8 cellular contexts compared by ENCODE assay signal in genomic region chr10:22319559-22320558, GRCh38. TPM values are rescaled to one million over a fixed set of nuclear protein-coding genes. Genes with fewer than 3 reads are reported as not detected.
DNase-seq lines count a peak whose midpoint lies in the region; ATAC-seq and TF ChIP-seq lines count a peak whose summit lies in the region.

No MANE protein-coding gene starts in this region.

- H3K4me1 ChIP-seq in HCT116 (ENCODE audit: control insufficient read depth in 1 of 2, insufficient read depth in 2 of 2, low read length in 2 of 2) (peaks cover 9 to 57% of the 10 kb centered on the region in 2 experiments; a peak in 3 of 4 replicates), liver (ENCODE audit: control insufficient read depth in 4 of 4, insufficient read depth in 4 of 4, low read length in 3 of 4) (peaks cover 11 to 59% (median 36%) of the 10 kb centered on the region in 4 donors), thymus (ENCODE audit: control insufficient read depth, insufficient read depth, low read length) (peaks cover 13% of the 10 kb centered on the region)

- no TSS peak for BruUV-seq in HCT116 (replicated peaks; lab: Mats Ljungman, UMichigan)

- ATAC-seq in HCT116 (no peak), sciatic nerve (no peak)
- no peak for ATAC-seq in activated naive CD8-positive, alpha-beta T cell treated with anti-CD3 and anti-CD28 coated beads, Interleukin-2, amount 50 U/mL, for 24 hours

- H3K9ac ChIP-seq in HCT116 (ENCODE audit: low read length) (peak overlapping the region; percentile 57), liver (ENCODE audit: low read depth in 1 of 2, low read length in 2 of 2) (peak overlapping the region; percentile 84 to 88)

- H4K20me1 ChIP-seq in HCT116 (ENCODE audit: insufficient read depth), result peaks cover 20% of the 10 kb centered on the region; the same call in 1 of the 2 replicates

- no peak overlapping the region for H3K27ac ChIP-seq in AG04450 (ENCODE audit: low read depth, low read length)
- peak overlapping the region; percentile 35; the same call in 1 of the 2 replicates for H3K27ac ChIP-seq in HCT116 (ENCODE audit: low read depth, low read length)
- H3K27ac ChIP-seq in liver (ENCODE audit: low read depth in 1 of 2, low read length in 2 of 2), result peak overlapping the region; percentile 63 to 83
- peak overlapping the region; percentile 79 for H3K27ac ChIP-seq in thymus (ENCODE audit: low read depth)

- H3K9me3 Mint-ChIP-seq in activated naive CD8-positive, alpha-beta T cell treated with anti-CD3 and anti-CD28 coated beads, Interleukin-2, amount 50 U/mL, for 24 hours, result no peaks in the 10 kb centered on the region

- H3K4me1 Mint-ChIP-seq in activated naive CD8-positive, alpha-beta T cell treated with anti-CD3 and anti-CD28 coated beads, Interleukin-2, amount 50 U/mL, for 24 hours, result peaks cover 67% of the 10 kb centered on the region

- H3K9me3 ChIP-seq in AG04450 (ENCODE audit: control insufficient read depth, insufficient read depth, low read length) (no peaks in the 10 kb centered on the region), HCT116 (ENCODE audit: control insufficient read depth in 1 of 2, insufficient read depth in 1 of 2, low read depth in 1 of 2, low read length in 2 of 2) (no peaks in the 10 kb centered on the region), liver (ENCODE audit: control insufficient read depth in 4 of 4, low read length in 3 of 4) (no peaks in the 10 kb centered on the region), thymus (ENCODE audit: control insufficient read depth) (no peaks in the 10 kb centered on the region)

- peaks cover 45% of the 10 kb centered on the region for H3K79me2 ChIP-seq in HCT116 (ENCODE audit: insufficient read depth, low read length)

- CTCF ChIA-PET in AG04450 (lab: Charles Lee), result no interaction called here
- CTCF ChIA-PET in HCT116 (lab: Charles Lee), result interaction anchor here (0.8 kb wide), 1 partner anchor 20 kb away, joined by 3 read pairs; no protein-coding TSS in a partner anchor

- WGBS in liver, result 26% methylated on average over 40 of the region's 40 CpGs
- 21% methylated on average over 40 of the region's 40 CpGs for WGBS in thymus

- H3K9me2 ChIP-seq in HCT116 (ENCODE audit: insufficient read depth), result no peaks in the 10 kb centered on the region

- H3K4me3 ChIP-seq in AG04450 (ENCODE audit: low read depth, low read length) (peak overlapping the region; percentile 56), HCT116 (replicated peaks in 1 of 2; ENCODE audit: low read depth in 1 of 2, low read length in 2 of 2) (peak overlapping the region; percentile 38 to 55), liver (ENCODE audit: low read depth in 1 of 3, low read length in 3 of 3) (peak overlapping the region; percentile 45 to 100 (median 54)), thymus (ENCODE audit: low read length) (peak overlapping the region; percentile 97)

- TF ChIP-seq CTCF in AG04450 (IDR thresholded peaks at IDR 0.05; ENCODE audit: low read depth, low read length) (no peak), HCT116 (IDR thresholded peaks at IDR 0.05 in 2 of 3, conservative IDR thresholded peaks at IDR 0.05 in 1 of 3; ENCODE audit: borderline replicate concordance in 1 of 3, insufficient read depth in 1 of 3, low read depth in 2 of 3, low read length in 2 of 3) (no peak), liver (IDR thresholded peaks at IDR 0.05; ENCODE audit: low read depth, low read length, missing input control) (no peak)

- H3K4me2 ChIP-seq in HCT116 (ENCODE audit: low read length), result peak overlapping the region; percentile 85

- peaks cover 39% of the 10 kb centered on the region for H3K27me3 Mint-ChIP-seq in activated naive CD8-positive, alpha-beta T cell treated with anti-CD3 and anti-CD28 coated beads, Interleukin-2, amount 50 U/mL, for 24 hours

- RAD21 ChIA-PET in HCT116 (lab: Charles Lee; ENCODE audit: low non-redundant PET in 1 of 2, low total read pairs in 2 of 2, uncharacterized antibody in 2 of 2, unreplicated experiment in 2 of 2), result no interaction called here

- peaks cover 15% of the 10 kb centered on the region for H3K36me3 Mint-ChIP-seq in activated naive CD8-positive, alpha-beta T cell treated with anti-CD3 and anti-CD28 coated beads, Interleukin-2, amount 50 U/mL, for 24 hours (ENCODE audit: low read depth)

- TF ChIP-seq POLR2A in HCT116 (IDR thresholded peaks at IDR 0.05; ENCODE audit: borderline replicate concordance, extremely low read depth, insufficient read depth, insufficient read length), result peak; percentile 8

- no peak for DNase-seq in AG04450 (ENCODE audit: low read depth, low spot score)
- no peak for DNase-seq in HCT116 (ENCODE audit: low read depth, low spot score)
- no peak for DNase-seq in activated naive CD8-positive, alpha-beta T cell treated with anti-CD3 and anti-CD28 coated beads, Interleukin-2, amount 50 U/mL, for 24 hours
- DNase-seq in OCI-M2 (lab: John Stamatoyannopoulos, UW; ENCODE audit: unreplicated experiment), result no peak
- no peak for DNase-seq in HuH-7 (ENCODE audit: low spot score)
- DNase-seq in sciatic nerve (ENCODE audit: low spot score), result no peak

- TF ChIP-seq RAD21 in HCT116 (IDR thresholded peaks at IDR 0.05; ENCODE audit: low read depth), result no peak
- TF ChIP-seq RAD21 in liver (IDR thresholded peaks at IDR 0.05), result no peak

- H3K27me3 ChIP-seq in AG04450 (ENCODE audit: control insufficient read depth, insufficient read depth, low read length) (peaks cover 17% of the 10 kb centered on the region), HCT116 (ENCODE audit: insufficient read depth, low read length) (peaks cover 25% of the 10 kb centered on the region), liver (ENCODE audit: control insufficient read depth in 4 of 4, insufficient read depth in 4 of 4, low read length in 3 of 4) (no peaks in the 10 kb centered on the region), thymus (ENCODE audit: control insufficient read depth, insufficient read depth) (peaks cover 51% of the 10 kb centered on the region)

- H3K36me3 ChIP-seq in HCT116 (ENCODE audit: control insufficient read depth in 1 of 2, insufficient read depth in 2 of 2, low read length in 2 of 2) (no peaks in the 10 kb centered on the region), liver (ENCODE audit: control insufficient read depth in 4 of 4, insufficient read depth in 3 of 4, low read depth in 1 of 4, low read length in 3 of 4) (no peaks in the 10 kb centered on the region), thymus (ENCODE audit: control insufficient read depth, insufficient read depth) (no peaks in the 10 kb centered on the region)

- POLR2A ChIA-PET in AG04450 (lab: Yijun Ruan, JAX), result no interaction called here
- POLR2A ChIA-PET in HCT116 (lab: Charles Lee), result no interaction called here

- no peak overlapping the region for H2AFZ ChIP-seq in HCT116 (ENCODE audit: low read depth, low read length, poor library complexity, severe bottlenecking)

- peak overlapping the region; percentile 88 for H3K4me3 Mint-ChIP-seq in activated naive CD8-positive, alpha-beta T cell treated with anti-CD3 and anti-CD28 coated beads, Interleukin-2, amount 50 U/mL, for 24 hours

- intact Hi-C loops in HCT116 (cut with micrococcal nuclease) (loop anchor here (2.0 to 5.0 kb wide), 3 partner anchors 73 to 318 kb away; partner anchors contain the start of gene DNAJC1), sciatic nerve (cut with DNase I) (loop anchor here (10.0 kb wide), 1 partner anchor 65 kb away; no protein-coding TSS in a partner anchor)

- peak overlapping the region; percentile 96 for H3K27ac Mint-ChIP-seq in activated naive CD8-positive, alpha-beta T cell treated with anti-CD3 and anti-CD28 coated beads, Interleukin-2, amount 50 U/mL, for 24 hours

TF ChIP-seq in HCT116, 20 proteins besides CTCF, POLR2A, EP300 and RAD21 (continues in another document):
- TF ChIP-seq ELF1 (IDR thresholded peaks at IDR 0.05; ENCODE audit: borderline replicate concordance, low read depth) (no peak), MAX (IDR thresholded peaks at IDR 0.05) (no peak)

TF ChIP-seq in liver, 16 proteins besides CTCF, POLR2A, EP300 and RAD21 (continues in another document):
- TF ChIP-seq, protein P1, sequence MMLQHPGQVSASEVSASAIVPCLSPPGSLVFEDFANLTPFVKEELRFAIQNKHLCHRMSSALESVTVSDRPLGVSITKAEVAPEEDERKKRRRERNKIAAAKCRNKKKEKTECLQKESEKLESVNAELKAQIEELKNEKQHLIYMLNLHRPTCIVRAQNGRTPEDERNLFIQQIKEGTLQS (IDR thresholded peaks at IDR 0.05), result no peak
- TF ChIP-seq FOXA1 (IDR thresholded peaks at IDR 0.05), result no peak
- TF ChIP-seq YY1 (IDR thresholded peaks at IDR 0.05), result no peak
- TF ChIP-seq SP1 (IDR thresholded peaks at IDR 0.05), result no peak

RNA-seq across cellular contexts. Expression of gene BMI1, which starts 1.0 kb away (rescaled TPM):
- polyA plus RNA-seq in AG04450 (2011; rRNA removed), result 40.4 and 50.4 TPM in 2 replicates
- 47.1 and 57.3 TPM in 2 replicates for polyA minus RNA-seq in AG04450 (2011; rRNA and poly(A)+ RNA removed)
- 81.1 TPM for total RNA-seq in HCT116 (2021; ENCODE audit: unreplicated experiment)
- polyA plus RNA-seq in HCT116 (2012), result 48.6 and 52.5 TPM in 2 replicates
- 10 to 100 TPM; 24.6 to 28.7 TPM for total RNA-seq in liver
- polyA plus RNA-seq in liver, result 10 to 100 TPM; 13.2 to 14.5 TPM
- 39.8 TPM for polyA plus RNA-seq in thymus
- total RNA-seq in sciatic nerve, result 62.7 TPM

RNA-seq across cellular contexts. Expression of gene COMMD3, which starts 3.7 kb away (rescaled TPM):
- polyA plus RNA-seq in AG04450 (2011; rRNA removed), result 49.4 and 64.7 TPM in 2 replicates
- polyA minus RNA-seq in AG04450 (2011; rRNA and poly(A)+ RNA removed), result 8.2 and 9.6 TPM in 2 replicates
- total RNA-seq in HCT116 (2021; ENCODE audit: unreplicated experiment), result 43.0 TPM
- polyA plus RNA-seq in HCT116 (2012), result 20.2 and 27.9 TPM in 2 replicates
- 10 to 100 TPM; 18.3 to 30.8 TPM for total RNA-seq in liver
- 10 to 100 TPM; 20.9 to 62.0 TPM for polyA plus RNA-seq in liver
- polyA plus RNA-seq in thymus, result 132 TPM
- 53.3 TPM for total RNA-seq in sciatic nerve

RNA-seq across cellular contexts. Expression of gene SPAG6, which starts 25.4 kb away (rescaled TPM):
- polyA plus RNA-seq in AG04450 (2011; rRNA removed) (not detected in 2 replicates), liver (not detected), thymus (1.0 TPM)
- not detected in 2 replicates for polyA minus RNA-seq in AG04450 (2011; rRNA and poly(A)+ RNA removed)
- total RNA-seq in HCT116 (2021; ENCODE audit: unreplicated experiment) (not detected), liver (under 1 TPM in 1 of 2 donors, not detected in 1; 0.23 TPM), sciatic nerve (0.31 TPM)
- polyA plus RNA-seq in HCT116 (2012), result not detected in 2 replicates

Comparison
In these comparisons a context has a peak if more than half of its experiments do, and no peak if none do; other contexts are left out.
1. H3K4me3 ChIP-seq: peak in every context shown above with its lines; median percentile 97 in thymus; 56 in AG04450; 54 in liver; 46 in HCT116.